Comparison of ENCODE assay signal across 23 cellular contexts in the genomic region with DNA sequence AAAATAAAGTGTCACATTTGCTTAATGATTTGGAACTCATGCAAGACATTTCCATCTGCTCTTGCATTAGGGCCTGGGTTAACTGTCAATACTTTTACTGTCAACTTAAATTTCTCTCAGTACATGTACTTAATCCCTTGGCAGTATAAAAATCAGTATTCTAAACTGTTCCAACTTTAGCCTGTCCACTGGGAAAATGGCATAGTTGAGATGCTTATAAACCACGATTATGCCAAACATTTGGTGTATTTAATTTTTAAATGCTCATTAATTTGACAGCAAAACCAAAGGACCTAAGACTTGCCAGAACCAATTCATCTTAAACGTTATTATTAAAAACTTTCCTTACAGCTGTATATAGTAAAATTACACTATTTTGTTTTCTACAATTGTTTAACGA.
DNase-seq lines count a peak whose midpoint lies in the region; ATAC-seq and TF ChIP-seq lines count a peak whose summit lies in the region.
"Had no signal": no experiment of that assay in that cellular context is flagged by ENCODE, and none has a peak within 500 bp of the region (broad histone marks: within the 10 kb centered on the region; RNA-seq: fewer than 3 reads in every experiment).

No MANE protein-coding gene starts in this region.

- peaks cover 14% of the 10 kb centered on the region for H3K4me1 Mint-ChIP-seq in stimulated activated effector memory CD8-positive, alpha-beta T cell treated with anti-CD3 and anti-CD28 coated beads, Interleukin-12 subunit alpha, Interleukin-12 subunit beta, amount 100 ng/mL, for 72 hours

- H4K20me1 ChIP-seq in SK-N-SH (ENCODE audit: insufficient read depth) = no peaks in the 10 kb centered on the region

- intact Hi-C loops in upper lobe of right lung (cut with DNase I) = no loop called here

- POLR2A ChIA-PET in SK-N-SH (lab: Yijun Ruan, JAX) = no interaction called here

- H3K79me2 ChIP-seq in SK-N-SH (ENCODE audit: insufficient read depth) = no peaks in the 10 kb centered on the region

- no peak overlapping the region for H3K27ac Mint-ChIP-seq in stimulated activated effector memory CD8-positive, alpha-beta T cell treated with anti-CD3 and anti-CD28 coated beads, Interleukin-12 subunit alpha, Interleukin-12 subunit beta, amount 100 ng/mL, for 72 hours
- H3K27ac Mint-ChIP-seq: activated CD4-positive, alpha-beta T cell treated with anti-CD3 and anti-CD28 coated beads for 36 hours; activated naive CD8-positive, alpha-beta T cell treated with anti-CD3 and anti-CD28 coated beads for 36 hours; B cell; dendritic cell treated with granulocyte-macrophage colony-stimulating factor and Interleukin-4, amounts not matched to agents 40 ng/mL and 50 ng/mL, for 4 days; nephron; stimulated activated naive CD8-positive, alpha-beta T cell treated with anti-CD3 and anti-CD28 coated beads, Interleukin-15, amount 100 ng/mL, for 72 hours had no signal

- peak; percentile 54 for DNase-seq in G401 (ENCODE audit: low spot score)
- DNase-seq in SK-N-SH = no peak
- peak; percentile 23 for DNase-seq in fibroblast of peridontal ligament (ENCODE audit: extremely low read depth)
- DNase-seq in retina = peak; percentile 34
- DNase-seq in stimulated activated effector memory CD8-positive, alpha-beta T cell treated with anti-CD3 and anti-CD28 coated beads, Interleukin-12 subunit alpha, Interleukin-12 subunit beta, amount 100 ng/mL, for 72 hours (ENCODE audit: low spot score in 2 of 2) = no peak
- DNase-seq in NCI-H2107 treated with DMSO at 0.1 percent for 48 hours (lab: John Stamatoyannopoulos, UW; ENCODE audit: unreplicated experiment) = no peak
- no peak for DNase-seq in upper lobe of right lung
- DNase-seq: activated CD4-positive, alpha-beta T cell treated with anti-CD3 and anti-CD28 coated beads for 36 hours; activated naive CD8-positive, alpha-beta T cell treated with anti-CD3 and anti-CD28 coated beads for 36 hours; Caco-2; left cardiac atrium; mesendoderm; NCI-H1092; NCI-H2029 treated with DMSO at 0.1 percent for 48 hours; small intestine; stimulated activated CD4-positive, alpha-beta T cell treated with anti-CD3 and anti-CD28 coated beads, Interleukin-4, amount 100 ng/mL, for 1 hour; stimulated activated naive CD8-positive, alpha-beta T cell treated with anti-CD3 and anti-CD28 coated beads, Interleukin-15, amount 100 ng/mL, for 72 hours; trophoblast cell had no signal

- H3K27me3 ChIP-seq in SK-N-SH (ENCODE audit: insufficient read depth) (no peaks in the 10 kb centered on the region), upper lobe of right lung (no peaks in the 10 kb centered on the region)
- H3K27me3 ChIP-seq: gastroesophageal sphincter had no signal

- TF ChIP-seq EP300 in SK-N-SH (IDR thresholded peaks at IDR 0.05; ENCODE audit: borderline replicate concordance in 1 of 2, low read depth in 1 of 2, low read length in 1 of 2) = no peak

- H3K4me3 ChIP-seq in SK-N-SH (ENCODE audit: low read depth in 2 of 2, low read length in 1 of 2) (no peak overlapping the region), upper lobe of right lung (no peak overlapping the region)
- H3K4me3 ChIP-seq: gastroesophageal sphincter had no signal

- H3K4me1 ChIP-seq in SK-N-SH (ENCODE audit: control insufficient read depth in 1 of 2, insufficient read depth in 2 of 2, low read depth in 1 of 2, low read length in 1 of 2) (peaks cover 0 to 13% of the 10 kb centered on the region in 2 experiments; a peak in 2 of 4 replicates), upper lobe of right lung (peaks cover 3% of the 10 kb centered on the region)
- H3K4me1 ChIP-seq: Caco-2 had no signal

- H3F3A ChIP-seq in SK-N-SH (replicated peaks; ENCODE audit: insufficient read depth) = no peaks in the 10 kb centered on the region

- in situ Hi-C loops in G401 (cut with HindIII; ENCODE audit: low sequenced_read_pairs) = no loop called here

- 63% methylated on average over 3 of the region's 3 CpGs for WGBS in SK-N-SH (ENCODE audit: low lambda C conversion rate)

- TF ChIP-seq RAD21 in SK-N-SH (IDR thresholded peaks at IDR 0.05; ENCODE audit: low read length) = no peak

- H3K36me3 ChIP-seq in SK-N-SH (replicated peaks in 1 of 2; ENCODE audit: control insufficient read depth in 1 of 2, insufficient read depth in 2 of 2, low read length in 1 of 2) (peaks cover 5 to 33% of the 10 kb centered on the region in 2 experiments), upper lobe of right lung (no peaks in the 10 kb centered on the region)

- CTCF ChIA-PET in SK-N-SH (lab: Yijun Ruan, JAX) = no interaction called here

- H3K9me2 ChIP-seq in SK-N-SH = no peaks in the 10 kb centered on the region

- ATAC-seq in stimulated activated effector memory CD8-positive, alpha-beta T cell treated with anti-CD3 and anti-CD28 coated beads, Interleukin-12 subunit alpha, Interleukin-12 subunit beta, amount 100 ng/mL, for 72 hours = no peak
- ATAC-seq in upper lobe of right lung (no peak), HG02642 (IDR thresholded peaks at IDR 0.05; ENCODE audit: poor library complexity, unreplicated experiment) (no peak)
- ATAC-seq: activated CD4-positive, alpha-beta T cell treated with anti-CD3 and anti-CD28 coated beads for 36 hours; gastroesophageal sphincter; left cardiac atrium; stimulated activated naive CD8-positive, alpha-beta T cell treated with anti-CD3 and anti-CD28 coated beads, Interleukin-15, amount 100 ng/mL, for 72 hours had no signal

- TF ChIP-seq CTCF in SK-N-SH (IDR thresholded peaks at IDR 0.05) (no peak), upper lobe of right lung (IDR thresholded peaks at IDR 0.05) (no peak)

- H3K9me3 Mint-ChIP-seq in stimulated activated effector memory CD8-positive, alpha-beta T cell treated with anti-CD3 and anti-CD28 coated beads, Interleukin-12 subunit alpha, Interleukin-12 subunit beta, amount 100 ng/mL, for 72 hours = no peaks in the 10 kb centered on the region
- H3K9me3 Mint-ChIP-seq: dendritic cell treated with granulocyte-macrophage colony-stimulating factor and Interleukin-4, amounts not matched to agents 40 ng/mL and 50 ng/mL, for 4 days; nephron; stimulated activated naive CD8-positive, alpha-beta T cell treated with anti-CD3 and anti-CD28 coated beads, Interleukin-15, amount 100 ng/mL, for 72 hours had no signal

- H3K9ac ChIP-seq in SK-N-SH = no peak overlapping the region

- peaks cover 24% of the 10 kb centered on the region for H3K36me3 Mint-ChIP-seq in stimulated activated effector memory CD8-positive, alpha-beta T cell treated with anti-CD3 and anti-CD28 coated beads, Interleukin-12 subunit alpha, Interleukin-12 subunit beta, amount 100 ng/mL, for 72 hours

- H3K27ac ChIP-seq in SK-N-SH (ENCODE audit: low read depth in 2 of 2, low read length in 1 of 2) (peak overlapping the region in 1 of 2 experiments; percentile 22; a peak in 1 of 4 replicates), upper lobe of right lung (no peak overlapping the region)
- H3K27ac ChIP-seq: gastroesophageal sphincter had no signal

- H3K4me3 Mint-ChIP-seq in stimulated activated effector memory CD8-positive, alpha-beta T cell treated with anti-CD3 and anti-CD28 coated beads, Interleukin-12 subunit alpha, Interleukin-12 subunit beta, amount 100 ng/mL, for 72 hours = no peak overlapping the region
- H3K4me3 Mint-ChIP-seq: activated CD4-positive, alpha-beta T cell treated with anti-CD3 and anti-CD28 coated beads for 36 hours; activated naive CD8-positive, alpha-beta T cell treated with anti-CD3 and anti-CD28 coated beads for 36 hours; B cell; dendritic cell treated with granulocyte-macrophage colony-stimulating factor and Interleukin-4, amounts not matched to agents 40 ng/mL and 50 ng/mL, for 4 days; nephron; stimulated activated naive CD8-positive, alpha-beta T cell treated with anti-CD3 and anti-CD28 coated beads, Interleukin-15, amount 100 ng/mL, for 72 hours had no signal

- H2AFZ ChIP-seq in SK-N-SH (ENCODE audit: low read depth) = no peak overlapping the region

- H3K4me2 ChIP-seq in SK-N-SH = no peak overlapping the region

- H3K9me3 ChIP-seq in SK-N-SH (no peaks in the 10 kb centered on the region), upper lobe of right lung (no peaks in the 10 kb centered on the region)
- H3K9me3 ChIP-seq: Caco-2, gastroesophageal sphincter had no signal

TF ChIP-seq in SK-N-SH, 30 proteins besides CTCF, POLR2A, EP300 and RAD21:
- TF ChIP-seq TEAD4 (IDR thresholded peaks at IDR 0.05; ENCODE audit: borderline replicate concordance, insufficient read depth) = 0 out of 2 replicates have a peak, but pooled peaks have one; percentile 35
- no peak for TF ChIP-seq FOSL2 (IDR thresholded peaks at IDR 0.05; ENCODE audit: borderline replicate concordance, low read depth)

Comparison
In these comparisons a context has a peak if more than half of its experiments do, and no peak if none do; other contexts are left out.
1. DNase-seq: peak in G401 (single experiment), fibroblast of peridontal ligament (single experiment) and retina (single experiment); none in SK-N-SH (single experiment), stimulated activated effector memory CD8-positive, alpha-beta T cell treated with anti-CD3 and anti-CD28 coated beads, Interleukin-12 subunit alpha, Interleukin-12 subunit beta, amount 100 ng/mL, for 72 hours (0 of 2), NCI-H2107 treated with DMSO at 0.1 percent for 48 hours (single experiment) and upper lobe of right lung (single experiment).